Comparison of ENCODE assay signal across 1 cellular context in the genomic region with DNA sequence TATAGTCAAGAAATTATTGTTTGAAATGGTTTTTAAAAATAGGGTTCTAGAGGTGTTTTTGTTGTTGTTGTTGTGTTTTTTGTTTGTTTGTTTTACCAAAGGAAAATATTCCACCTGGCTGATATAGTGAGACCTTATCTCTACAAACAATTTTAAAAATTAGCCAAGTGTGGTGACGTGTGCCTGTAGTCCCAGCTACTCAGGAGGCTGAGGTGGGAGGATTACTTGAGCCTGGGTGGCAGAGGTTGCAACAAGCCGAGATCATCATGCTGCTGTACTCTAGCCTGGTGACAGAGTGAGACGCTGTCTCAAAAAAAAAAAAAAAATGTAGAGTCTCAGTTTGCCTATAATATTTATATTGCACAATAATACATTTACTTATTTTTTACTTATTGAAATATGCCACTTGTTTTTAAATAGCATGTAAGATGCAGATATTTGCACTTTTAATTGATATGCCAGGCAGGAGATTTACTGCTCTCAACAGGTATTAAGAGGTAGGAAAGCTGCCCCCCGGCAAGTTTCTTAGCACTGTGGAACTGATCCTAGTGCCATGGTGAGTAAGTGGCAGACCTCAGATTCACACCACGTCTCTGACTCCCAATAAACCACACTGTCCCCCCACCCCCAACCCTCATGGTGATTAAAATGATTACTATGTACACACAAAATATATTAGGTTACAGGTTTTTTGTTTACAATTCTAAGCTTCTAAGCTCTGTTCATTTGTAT.
TF ChIP-seq lines count a peak whose summit lies in the region.

No MANE protein-coding gene starts in this region.

TF ChIP-seq in GM23338, 12 proteins besides CTCF, POLR2A, EP300 and RAD21 (continued from another document):
- TF ChIP-seq, protein P1, sequence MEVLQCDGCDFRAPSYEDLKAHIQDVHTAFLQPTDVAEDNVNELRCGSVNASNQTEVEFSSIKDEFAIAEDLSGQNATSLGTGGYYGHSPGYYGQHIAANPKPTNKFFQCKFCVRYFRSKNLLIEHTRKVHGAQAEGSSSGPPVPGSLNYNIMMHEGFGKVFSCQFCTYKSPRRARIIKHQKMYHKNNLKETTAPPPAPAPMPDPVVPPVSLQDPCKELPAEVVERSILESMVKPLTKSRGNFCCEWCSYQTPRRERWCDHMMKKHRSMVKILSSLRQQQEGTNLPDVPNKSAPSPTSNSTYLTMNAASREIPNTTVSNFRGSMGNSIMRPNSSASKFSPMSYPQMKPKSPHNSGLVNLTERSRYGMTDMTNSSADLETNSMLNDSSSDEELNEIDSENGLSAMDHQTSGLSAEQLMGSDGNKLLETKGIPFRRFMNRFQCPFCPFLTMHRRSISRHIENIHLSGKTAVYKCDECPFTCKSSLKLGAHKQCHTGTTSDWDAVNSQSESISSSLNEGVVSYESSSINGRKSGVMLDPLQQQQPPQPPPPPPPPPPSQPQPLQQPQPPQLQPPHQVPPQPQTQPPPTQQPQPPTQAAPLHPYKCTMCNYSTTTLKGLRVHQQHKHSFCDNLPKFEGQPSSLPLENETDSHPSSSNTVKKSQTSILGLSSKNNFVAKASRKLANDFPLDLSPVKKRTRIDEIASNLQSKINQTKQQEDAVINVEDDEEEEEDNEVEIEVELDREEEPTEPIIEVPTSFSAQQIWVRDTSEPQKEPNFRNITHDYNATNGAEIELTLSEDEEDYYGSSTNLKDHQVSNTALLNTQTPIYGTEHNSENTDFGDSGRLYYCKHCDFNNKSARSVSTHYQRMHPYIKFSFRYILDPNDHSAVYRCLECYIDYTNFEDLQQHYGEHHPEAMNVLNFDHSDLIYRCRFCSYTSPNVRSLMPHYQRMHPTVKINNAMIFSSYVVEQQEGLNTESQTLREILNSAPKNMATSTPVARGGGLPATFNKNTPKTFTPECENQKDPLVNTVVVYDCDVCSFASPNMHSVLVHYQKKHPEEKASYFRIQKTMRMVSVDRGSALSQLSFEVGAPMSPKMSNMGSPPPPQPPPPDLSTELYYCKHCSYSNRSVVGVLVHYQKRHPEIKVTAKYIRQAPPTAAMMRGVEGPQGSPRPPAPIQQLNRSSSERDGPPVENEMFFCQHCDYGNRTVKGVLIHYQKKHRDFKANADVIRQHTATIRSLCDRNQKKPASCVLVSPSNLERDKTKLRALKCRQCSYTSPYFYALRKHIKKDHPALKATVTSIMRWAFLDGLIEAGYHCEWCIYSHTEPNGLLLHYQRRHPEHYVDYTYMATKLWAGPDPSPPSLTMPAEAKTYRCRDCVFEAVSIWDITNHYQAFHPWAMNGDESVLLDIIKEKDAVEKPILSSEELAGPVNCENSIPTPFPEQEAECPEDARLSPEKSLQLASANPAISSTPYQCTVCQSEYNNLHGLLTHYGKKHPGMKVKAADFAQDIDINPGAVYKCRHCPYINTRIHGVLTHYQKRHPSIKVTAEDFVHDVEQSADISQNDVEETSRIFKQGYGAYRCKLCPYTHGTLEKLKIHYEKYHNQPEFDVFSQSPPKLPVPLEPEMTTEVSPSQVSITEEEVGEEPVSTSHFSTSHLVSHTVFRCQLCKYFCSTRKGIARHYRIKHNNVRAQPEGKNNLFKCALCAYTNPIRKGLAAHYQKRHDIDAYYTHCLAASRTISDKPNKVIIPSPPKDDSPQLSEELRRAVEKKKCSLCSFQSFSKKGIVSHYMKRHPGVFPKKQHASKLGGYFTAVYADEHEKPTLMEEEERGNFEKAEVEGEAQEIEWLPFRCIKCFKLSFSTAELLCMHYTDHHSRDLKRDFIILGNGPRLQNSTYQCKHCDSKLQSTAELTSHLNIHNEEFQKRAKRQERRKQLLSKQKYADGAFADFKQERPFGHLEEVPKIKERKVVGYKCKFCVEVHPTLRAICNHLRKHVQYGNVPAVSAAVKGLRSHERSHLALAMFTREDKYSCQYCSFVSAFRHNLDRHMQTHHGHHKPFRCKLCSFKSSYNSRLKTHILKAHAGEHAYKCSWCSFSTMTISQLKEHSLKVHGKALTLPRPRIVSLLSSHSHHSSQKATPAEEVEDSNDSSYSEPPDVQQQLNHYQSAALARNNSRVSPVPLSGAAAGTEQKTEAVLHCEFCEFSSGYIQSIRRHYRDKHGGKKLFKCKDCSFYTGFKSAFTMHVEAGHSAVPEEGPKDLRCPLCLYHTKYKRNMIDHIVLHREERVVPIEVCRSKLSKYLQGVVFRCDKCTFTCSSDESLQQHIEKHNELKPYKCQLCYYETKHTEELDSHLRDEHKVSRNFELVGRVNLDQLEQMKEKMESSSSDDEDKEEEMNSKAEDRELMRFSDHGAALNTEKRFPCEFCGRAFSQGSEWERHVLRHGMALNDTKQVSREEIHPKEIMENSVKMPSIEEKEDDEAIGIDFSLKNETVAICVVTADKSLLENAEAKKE (CRISPR knock-in tag; IDR thresholded peaks at IDR 0.05), result no peak
- TF ChIP-seq ZNF114 (CRISPR knock-in tag; IDR thresholded peaks at IDR 0.05) (no peak), POLR2AphosphoS5 (IDR thresholded peaks at IDR 0.05; ENCODE audit: low read depth) (no peak), EZH2phosphoT487 (IDR thresholded peaks at IDR 0.05; ENCODE audit: unreplicated experiment) (no peak)
- TF ChIP-seq, protein P2, sequence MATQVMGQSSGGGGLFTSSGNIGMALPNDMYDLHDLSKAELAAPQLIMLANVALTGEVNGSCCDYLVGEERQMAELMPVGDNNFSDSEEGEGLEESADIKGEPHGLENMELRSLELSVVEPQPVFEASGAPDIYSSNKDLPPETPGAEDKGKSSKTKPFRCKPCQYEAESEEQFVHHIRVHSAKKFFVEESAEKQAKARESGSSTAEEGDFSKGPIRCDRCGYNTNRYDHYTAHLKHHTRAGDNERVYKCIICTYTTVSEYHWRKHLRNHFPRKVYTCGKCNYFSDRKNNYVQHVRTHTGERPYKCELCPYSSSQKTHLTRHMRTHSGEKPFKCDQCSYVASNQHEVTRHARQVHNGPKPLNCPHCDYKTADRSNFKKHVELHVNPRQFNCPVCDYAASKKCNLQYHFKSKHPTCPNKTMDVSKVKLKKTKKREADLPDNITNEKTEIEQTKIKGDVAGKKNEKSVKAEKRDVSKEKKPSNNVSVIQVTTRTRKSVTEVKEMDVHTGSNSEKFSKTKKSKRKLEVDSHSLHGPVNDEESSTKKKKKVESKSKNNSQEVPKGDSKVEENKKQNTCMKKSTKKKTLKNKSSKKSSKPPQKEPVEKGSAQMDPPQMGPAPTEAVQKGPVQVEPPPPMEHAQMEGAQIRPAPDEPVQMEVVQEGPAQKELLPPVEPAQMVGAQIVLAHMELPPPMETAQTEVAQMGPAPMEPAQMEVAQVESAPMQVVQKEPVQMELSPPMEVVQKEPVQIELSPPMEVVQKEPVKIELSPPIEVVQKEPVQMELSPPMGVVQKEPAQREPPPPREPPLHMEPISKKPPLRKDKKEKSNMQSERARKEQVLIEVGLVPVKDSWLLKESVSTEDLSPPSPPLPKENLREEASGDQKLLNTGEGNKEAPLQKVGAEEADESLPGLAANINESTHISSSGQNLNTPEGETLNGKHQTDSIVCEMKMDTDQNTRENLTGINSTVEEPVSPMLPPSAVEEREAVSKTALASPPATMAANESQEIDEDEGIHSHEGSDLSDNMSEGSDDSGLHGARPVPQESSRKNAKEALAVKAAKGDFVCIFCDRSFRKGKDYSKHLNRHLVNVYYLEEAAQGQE (IDR thresholded peaks at IDR 0.05; ENCODE audit: unreplicated experiment), result no peak
